Comparison of ENCODE assay signal across 24 cellular contexts in the genomic region with DNA sequence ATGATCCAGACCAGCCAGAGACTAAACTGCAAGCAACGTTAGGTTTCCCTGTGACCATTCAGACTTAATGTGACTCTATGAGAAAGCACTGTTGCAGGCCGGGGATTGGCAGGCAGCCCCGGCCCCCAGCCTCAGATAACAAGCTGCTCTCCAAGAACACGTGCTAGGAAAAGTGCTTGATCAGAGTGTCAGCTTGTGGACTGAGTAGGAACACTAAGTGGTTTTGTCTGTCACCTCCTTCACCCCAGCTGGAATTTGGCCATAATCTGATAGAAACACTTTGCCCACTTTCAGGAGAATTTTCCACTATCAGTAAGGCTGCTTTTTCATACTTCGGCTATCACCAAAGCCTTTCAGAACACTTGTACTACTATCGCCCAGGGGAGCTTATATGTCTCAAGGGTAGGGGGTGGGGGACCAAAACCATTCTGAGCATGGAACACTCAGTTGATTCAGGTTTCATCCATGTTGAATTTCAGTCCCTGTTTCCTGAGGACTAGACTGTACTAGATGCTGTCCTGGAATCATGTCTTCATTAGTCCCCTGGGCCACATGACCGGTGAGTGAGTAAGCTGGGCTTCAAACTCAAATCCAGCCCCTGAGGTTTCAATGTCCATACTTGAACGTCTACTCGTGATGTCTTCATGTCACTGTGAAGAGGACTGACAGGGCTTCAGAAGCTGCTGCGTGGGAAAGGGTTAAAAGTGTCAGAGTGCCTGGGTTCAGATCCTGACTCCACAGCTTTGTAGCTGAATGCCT.
DNase-seq lines count a peak whose midpoint lies in the region; ATAC-seq, FAIRE-seq and TF ChIP-seq lines count a peak whose summit lies in the region.
"Had no signal": no experiment of that assay in that cellular context is flagged by ENCODE, and none has a peak within 500 bp of the region (broad histone marks: within the 10 kb centered on the region; RNA-seq: fewer than 3 reads in every experiment).

No MANE protein-coding gene starts in this region.

- H3K4ac ChIP-seq in H1 (replicated peaks; ENCODE audit: insufficient read length, low read depth, low read length): peak overlapping the region; percentile 24

- FAIRE-seq in H1 (lab: Jason Lieb, UNC) (peak; percentile 48), frontal cortex (lab: Jason Lieb, UNC) (no peak)
- FAIRE-seq: GM19239 had no signal

- TF ChIP-seq RAD21 in H1 (IDR thresholded peaks at IDR 0.05 in 1 of 2, conservative IDR thresholded peaks at IDR 0.05 in 1 of 2; ENCODE audit: low read depth in 2 of 2, low read length in 2 of 2): no peak

- H2BK5ac ChIP-seq in H1 (ENCODE audit: low read depth, low read length): no peak overlapping the region

- no peak for TF ChIP-seq POLR2A in H1 (IDR thresholded peaks at IDR 0.05; ENCODE audit: control extremely low read depth in 1 of 2, low read depth in 2 of 2, low read length in 2 of 2)

- H3K14ac ChIP-seq in H1 (ENCODE audit: insufficient read length): no peak overlapping the region

- H2BK15ac ChIP-seq in H1 (ENCODE audit: low read length): no peak overlapping the region

- no peaks in the 10 kb centered on the region for H3K79me1 ChIP-seq in H1 (ENCODE audit: low read depth, low read length)

- intact Hi-C loops in activated CD8-positive, alpha-beta T cell treated with anti-CD3 and anti-CD28 coated beads for 36 hours (cut with micrococcal nuclease): no loop called here

- H3K4me3 ChIP-seq in GM23338: no peak overlapping the region
- H3K4me3 ChIP-seq in H1 (ENCODE audit: extremely low read depth in 1 of 4, insufficient read depth in 2 of 4, low read depth in 3 of 4, low read length in 4 of 4): no peak overlapping the region
- H3K4me3 ChIP-seq: coronary artery, Peyer's patch, psoas muscle had no signal

- no peak overlapping the region for H3K9ac ChIP-seq in H1 (replicated peaks in 1 of 4; ENCODE audit: extremely low read depth in 1 of 4, low read depth in 3 of 4, low read length in 3 of 4)
- H3K9ac ChIP-seq: KMS-11 had no signal

- no peaks in the 10 kb centered on the region for H3K27me3 ChIP-seq in GM23338 (ENCODE audit: insufficient read depth)
- H3K27me3 ChIP-seq in H1 (replicated peaks in 1 of 4; ENCODE audit: control insufficient read depth in 3 of 4, extremely low read depth in 1 of 4, insufficient read depth in 3 of 4, low read length in 3 of 4): no peaks in the 10 kb centered on the region
- H3K27me3 ChIP-seq: Peyer's patch had no signal

- H3K9me3 Mint-ChIP-seq in GM23338 (no peaks in the 10 kb centered on the region; the same call in 2 of the 3 replicates), mesothelial cell of epicardium (no peaks in the 10 kb centered on the region)
- H3K9me3 Mint-ChIP-seq in activated CD8-positive, alpha-beta T cell treated with anti-CD3 and anti-CD28 coated beads for 36 hours: no peaks in the 10 kb centered on the region
- H3K9me3 Mint-ChIP-seq: activated CD4-positive, alpha-beta T cell treated with anti-CD3 and anti-CD28 coated beads, Interleukin-2, amount 10 ng/mL, durations not matched to agents 24 days and 14 days; H9 had no signal

- no peak overlapping the region for H2AFZ ChIP-seq in GM23338
- no peak overlapping the region for H2AFZ ChIP-seq in H1 (ENCODE audit: low read length)

- H3K4me3 Mint-ChIP-seq in GM23338: no peak overlapping the region
- H3K4me3 Mint-ChIP-seq in mesothelial cell of epicardium: no peak overlapping the region
- no peak overlapping the region for H3K4me3 Mint-ChIP-seq in activated CD8-positive, alpha-beta T cell treated with anti-CD3 and anti-CD28 coated beads for 36 hours
- H3K4me3 Mint-ChIP-seq: activated CD4-positive, alpha-beta T cell treated with anti-CD3 and anti-CD28 coated beads, Interleukin-2, amount 10 ng/mL, durations not matched to agents 24 days and 14 days had no signal

- H4K20me1 ChIP-seq in GM23338 (replicated peaks; ENCODE audit: insufficient read depth): no peaks in the 10 kb centered on the region
- no peaks in the 10 kb centered on the region for H4K20me1 ChIP-seq in H1 (replicated peaks in 1 of 2; ENCODE audit: control insufficient read depth in 1 of 2, insufficient read depth in 2 of 2, low read length in 2 of 2)

- peaks cover 5% of the 10 kb centered on the region for H3F3A ChIP-seq in GM23338 (replicated peaks; ENCODE audit: low read depth)

- H3K56ac ChIP-seq in H1 (replicated peaks; ENCODE audit: insufficient read length, low read depth, low read length): no peak overlapping the region

- CTCF ChIA-PET in H1 (lab: Charles Lee; ENCODE audit: partially characterized antibody): interaction anchor here (0.7 to 0.8 kb wide), 2 partner anchors 8 to 10 kb away, joined by 3 read pairs; no protein-coding TSS in a partner anchor
- CTCF ChIA-PET in activated CD8-positive, alpha-beta T cell treated with anti-CD3 and anti-CD28 coated beads for 36 hours (lab: Charles Lee): no interaction called here

- no peak overlapping the region for H3K23ac ChIP-seq in H1 (ENCODE audit: insufficient read length)

- H3K27ac Mint-ChIP-seq in GM23338: peak overlapping the region; percentile 30
- peak overlapping the region; percentile 49 for H3K27ac Mint-ChIP-seq in mesothelial cell of epicardium
- no peak overlapping the region for H3K27ac Mint-ChIP-seq in activated CD8-positive, alpha-beta T cell treated with anti-CD3 and anti-CD28 coated beads for 36 hours
- H3K27ac Mint-ChIP-seq: activated CD4-positive, alpha-beta T cell treated with anti-CD3 and anti-CD28 coated beads, Interleukin-2, amount 10 ng/mL, durations not matched to agents 24 days and 14 days had no signal

- TF ChIP-seq CTCF in GM23338 (conservative IDR thresholded peaks at IDR 0.05; ENCODE audit: low read depth in 2 of 2) (no peak), H1 (IDR thresholded peaks at IDR 0.05; ENCODE audit: control extremely low read depth in 1 of 3, insufficient read depth in 1 of 3, low read depth in 1 of 3, low read length in 3 of 3) (no peak), mesothelial cell of epicardium (IDR thresholded peaks at IDR 0.05; ENCODE audit: unreplicated experiment) (no peak)
- TF ChIP-seq CTCF in activated CD8-positive, alpha-beta T cell treated with anti-CD3 and anti-CD28 coated beads for 36 hours (IDR thresholded peaks at IDR 0.05): no peak

- DNase-seq in GM23338 (ENCODE audit: low spot score): no peak
- DNase-seq in NCI-H1694 treated with DMSO at 0.1 percent for 48 hours (lab: John Stamatoyannopoulos, UW): peak; percentile 36
- no peak for DNase-seq in H1 (ENCODE audit: low read depth in 1 of 2, low spot score in 2 of 2)
- DNase-seq in mesothelial cell of epicardium (ENCODE audit: low spot score in 2 of 2, unreplicated experiment in 2 of 2): no peak
- DNase-seq in frontal cortex (ENCODE audit: low spot score in 2 of 2): no peak
- no peak for DNase-seq in activated CD8-positive, alpha-beta T cell treated with anti-CD3 and anti-CD28 coated beads for 36 hours
- DNase-seq: activated CD4-positive, alpha-beta T cell treated with anti-CD3 and anti-CD28 coated beads, Interleukin-2, amount 10 ng/mL, durations not matched to agents 24 days and 14 days; activated CD8-positive, alpha-beta memory T cell treated with anti-CD3 and anti-CD28 coated beads, Interleukin-2, amount 50 U/mL, for 48 hours; activated naive CD4-positive, alpha-beta T cell treated with Interleukin-2 at 50 U/mL for 16 hours; anterior cingulate cortex; Caco-2; H9; NCI-H2171; NCI-H774; Peyer's patch; psoas muscle; stimulated activated CD8-positive, alpha-beta memory T cell treated with anti-CD3 and anti-CD28 coated beads, Interleukin-4, amount 100 ng/mL, for 48 hours; T1000 had no signal

- no peak overlapping the region for H4K5ac ChIP-seq in H1 (ENCODE audit: insufficient read length, low read depth, low read length)

- no peak overlapping the region for H2BK120ac ChIP-seq in H1 (replicated peaks; ENCODE audit: low read depth, low read length)

- H4K91ac ChIP-seq in H1 (replicated peaks; ENCODE audit: insufficient read length, low read length): no peak overlapping the region

- no peak overlapping the region for H4K8ac ChIP-seq in H1 (ENCODE audit: extremely low read depth, insufficient read depth, low read length)

- H2BK12ac ChIP-seq in H1 (ENCODE audit: low read depth, low read length): no peak overlapping the region

- no peak for TF ChIP-seq EP300 in H1 (IDR thresholded peaks at IDR 0.05; ENCODE audit: borderline replicate concordance in 1 of 2, low read depth in 2 of 2, low read length in 2 of 2)

- no peak overlapping the region for H2AK5ac ChIP-seq in H1 (ENCODE audit: low read depth, low read length)

- H3K36me3 Mint-ChIP-seq in GM23338 (ENCODE audit: low read depth) (no peaks in the 10 kb centered on the region), mesothelial cell of epicardium (no peaks in the 10 kb centered on the region)
- no peaks in the 10 kb centered on the region for H3K36me3 Mint-ChIP-seq in activated CD8-positive, alpha-beta T cell treated with anti-CD3 and anti-CD28 coated beads for 36 hours (ENCODE audit: low read depth)

- H3K27me3 Mint-ChIP-seq in GM23338 (ENCODE audit: insufficient read depth, low read depth, poor library complexity) (peaks cover 8% of the 10 kb centered on the region), mesothelial cell of epicardium (ENCODE audit: low read depth) (no peaks in the 10 kb centered on the region)
- peaks cover 11% of the 10 kb centered on the region for H3K27me3 Mint-ChIP-seq in activated CD8-positive, alpha-beta T cell treated with anti-CD3 and anti-CD28 coated beads for 36 hours

- H3K4me1 ChIP-seq in GM23338 (ENCODE audit: insufficient read depth) (peaks cover 60% of the 10 kb centered on the region), H1 (replicated peaks in 1 of 4; ENCODE audit: control insufficient read depth in 3 of 4, insufficient read depth in 4 of 4, low read length in 3 of 4) (peaks cover 9 to 27% (median 22%) of the 10 kb centered on the region in 4 experiments; a peak in 5 of 7 replicates)
- H3K4me1 ChIP-seq: psoas muscle had no signal

- H2BK20ac ChIP-seq in H1 (ENCODE audit: low read length): no peak overlapping the region

- H3K27ac ChIP-seq in GM23338 (ENCODE audit: low read depth): no peak overlapping the region
- H3K27ac ChIP-seq in H1 (ENCODE audit: low read depth, low read length): no peak overlapping the region
- H3K27ac ChIP-seq: coronary artery, KMS-11, Peyer's patch, psoas muscle had no signal

- 87% methylated on average over 10 of the region's 10 CpGs; no CpG with 5 or more reads in 1 of the 2 experiments for WGBS in H1 (ENCODE audit: extremely low coverage in 1 of 2, insufficient coverage in 1 of 2, insufficient read length in 1 of 2, insufficient replicate concordance in 2 of 2, low coverage in 1 of 2, low lambda C conversion rate in 2 of 2, missing lambda C conversion rate in 1 of 2), 2 experiments

- H3K9me3 ChIP-seq in H1 (ENCODE audit: insufficient read depth in 2 of 2, low read depth in 1 of 2, low read length in 1 of 2): no peaks in the 10 kb centered on the region
- H3K9me3 ChIP-seq: Caco-2, Peyer's patch, psoas muscle had no signal

- POLR2A ChIA-PET in H1 (lab: Charles Lee; ENCODE audit: partially characterized antibody): no interaction called here
- POLR2A ChIA-PET in activated CD8-positive, alpha-beta T cell treated with anti-CD3 and anti-CD28 coated beads for 36 hours (lab: Charles Lee): no interaction called here

- H3K4me1 Mint-ChIP-seq in GM23338 (peaks cover 58% of the 10 kb centered on the region), mesothelial cell of epicardium (peaks cover 57% of the 10 kb centered on the region)
- peaks cover 7% of the 10 kb centered on the region for H3K4me1 Mint-ChIP-seq in activated CD8-positive, alpha-beta T cell treated with anti-CD3 and anti-CD28 coated beads for 36 hours (ENCODE audit: low read depth)

- peaks cover 6% of the 10 kb centered on the region; the same call in 1 of the 2 replicates for H3K9me2 ChIP-seq in GM23338 (ENCODE audit: insufficient read depth)

- ATAC-seq in GM23338 (no peak), HG02885 (IDR thresholded peaks at IDR 0.05; ENCODE audit: poor library complexity, unreplicated experiment) (no peak), HG03280 (IDR thresholded peaks at IDR 0.05; ENCODE audit: unreplicated experiment) (no peak)
- no peak for ATAC-seq in activated CD8-positive, alpha-beta T cell treated with anti-CD3 and anti-CD28 coated beads for 36 hours
- ATAC-seq: psoas muscle, SK-N-SH treated with all-trans-retinoic acid at 6 μM for 48 hours had no signal

- no peaks in the 10 kb centered on the region for H3K23me2 ChIP-seq in H1 (ENCODE audit: low read depth, low read length)

- H3K18ac ChIP-seq in H1 (ENCODE audit: extremely low read depth, low read length): no peak overlapping the region

- H3K79me2 ChIP-seq in GM23338 (replicated peaks; ENCODE audit: insufficient read depth) (no peaks in the 10 kb centered on the region), H1 (ENCODE audit: control insufficient read depth in 1 of 2, insufficient read depth in 2 of 2, low read length in 2 of 2) (no peaks in the 10 kb centered on the region)

- H3K36me3 ChIP-seq in GM23338 (ENCODE audit: insufficient read depth): no peaks in the 10 kb centered on the region
- no peaks in the 10 kb centered on the region for H3K36me3 ChIP-seq in H1 (ENCODE audit: control insufficient read depth in 2 of 4, insufficient read depth in 4 of 4, low read length in 3 of 4)
- H3K36me3 ChIP-seq: Peyer's patch had no signal

- H3K4me2 ChIP-seq in GM23338 (no peak overlapping the region), H1 (ENCODE audit: insufficient read depth in 1 of 2, low read depth in 2 of 2, low read length in 2 of 2) (no peak overlapping the region)
- H3K4me2 ChIP-seq: KMS-11 had no signal
